In the genomic region with DNA sequence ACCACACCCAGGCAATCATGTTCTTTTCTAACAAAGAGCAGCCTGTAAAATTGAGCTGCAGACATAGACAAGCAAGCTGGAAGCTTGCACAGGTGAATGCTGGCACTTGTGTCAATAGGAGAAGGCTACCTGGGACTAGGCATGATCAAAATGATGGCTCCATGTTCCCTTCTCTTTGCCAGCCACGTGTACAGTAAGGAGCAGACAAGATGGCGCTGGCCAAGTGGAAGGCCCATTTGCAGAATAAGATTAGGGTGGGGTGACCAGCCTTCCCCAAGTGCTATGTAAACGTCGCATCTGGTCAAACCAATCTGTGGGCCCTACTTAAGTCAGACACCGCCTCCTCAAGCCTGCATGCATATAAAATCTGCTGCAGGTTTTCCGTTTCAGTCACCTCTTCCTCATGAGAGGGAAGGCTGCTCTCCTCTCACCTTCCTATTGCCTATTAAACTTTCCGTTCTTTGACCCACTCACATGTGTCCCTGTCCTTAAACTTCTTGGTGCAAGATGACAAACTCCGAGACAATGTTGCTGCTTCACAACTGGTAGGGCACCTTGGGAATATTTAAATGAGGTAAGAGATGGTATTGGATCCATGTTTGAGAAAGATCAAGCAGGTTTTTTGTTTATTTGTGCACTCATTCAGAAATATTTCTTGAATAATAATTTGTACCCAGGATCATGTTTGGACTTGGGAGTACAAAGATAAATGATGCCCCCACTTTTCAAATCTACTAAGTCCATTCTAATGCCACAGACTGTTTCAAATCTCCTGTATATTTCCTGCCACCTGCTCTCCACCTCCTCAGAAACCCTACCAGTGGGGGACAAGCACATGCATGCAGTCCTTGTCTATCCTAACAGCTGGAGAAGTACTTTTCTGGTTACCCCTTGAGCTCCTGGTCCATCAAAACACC, we compare ENCODE assay signal across 1 cellular context.
A peak's percentile ranks its signal among the peaks of the same experiment; 100 is the strongest.
TF ChIP-seq lines count a peak whose summit lies in the region.

No MANE protein-coding gene starts in this region.

TF ChIP-seq in K562, 482 proteins besides CTCF, POLR2A, EP300 and RAD21 (continued from another document and continues in another):
- TF ChIP-seq ZNF134 (CRISPR knock-in tag; conservative IDR thresholded peaks at IDR 0.05) (peak; percentile 59; the same call in 1 of the 2 replicates), ZNF75A (CRISPR knock-in tag; IDR thresholded peaks at IDR 0.05) (peak; percentile 82), MAZ (CRISPR knock-in tag; conservative IDR thresholded peaks at IDR 0.05 in 1 of 2, IDR thresholded peaks at IDR 0.05 in 1 of 2) (peak in 1 of 2 experiments; percentile 86; a peak in 3 of 4 replicates), ZNF165 (CRISPR knock-in tag; IDR thresholded peaks at IDR 0.05; ENCODE audit: borderline replicate concordance) (peak; percentile 90), ESRRA (IDR thresholded peaks at IDR 0.05; ENCODE audit: borderline replicate concordance, low read depth) (peak; percentile 25; the same call in 1 of the 2 replicates), RCOR1 (IDR thresholded peaks at IDR 0.05; ENCODE audit: borderline replicate concordance in 1 of 2, low read depth in 2 of 2, low read length in 2 of 2) (0 out of 4 replicates have a peak, but pooled peaks of 1 of the 2 experiments have one; percentile 36), CREM (IDR thresholded peaks at IDR 0.05; ENCODE audit: low read depth) (peak; percentile 55; the same call in 1 of the 2 replicates), MEF2D (tag; conservative IDR thresholded peaks at IDR 0.05; ENCODE audit: low read depth) (peak; percentile 85), NR2C1 (IDR thresholded peaks at IDR 0.05) (no peak), NR2C1 (tag; IDR thresholded peaks at IDR 0.05) (peak; percentile 80), CHD4 (IDR thresholded peaks at IDR 0.05; ENCODE audit: insufficient read depth, insufficient replicate concordance, low read depth, low read length, poor library complexity, severe bottlenecking) (no peak), MECOM (CRISPR knock-in tag; IDR thresholded peaks at IDR 0.05) (peak; percentile 92), TAF9B (IDR thresholded peaks at IDR 0.05; ENCODE audit: partially characterized antibody) (peak; percentile 80), DIDO1 (tag; IDR thresholded peaks at IDR 0.05; ENCODE audit: low read depth) (no peak), E2F3 (CRISPR knock-in tag; IDR thresholded peaks at IDR 0.05) (peak; percentile 87), CTBP1 (IDR thresholded peaks at IDR 0.05; ENCODE audit: borderline replicate concordance) (peak; percentile 20; the same call in 1 of the 2 replicates), POLR3G (IDR thresholded peaks at IDR 0.05; ENCODE audit: extremely low read depth, insufficient read length, insufficient replicate concordance) (no peak), FOXP1 (CRISPR knock-in tag; IDR thresholded peaks at IDR 0.05) (no peak), GTF2A2 (tag; IDR thresholded peaks at IDR 0.05) (peak; percentile 45), ZNF668 (CRISPR knock-in tag; IDR thresholded peaks at IDR 0.05) (peak; percentile 94), YY1 (IDR thresholded peaks at IDR 0.05; ENCODE audit: borderline replicate concordance in 1 of 3, control insufficient read depth in 1 of 3, extremely low read depth in 1 of 3, insufficient read depth in 3 of 3, insufficient read length in 1 of 3, insufficient replicate concordance in 2 of 3, low read depth in 1 of 3, low read length in 2 of 3) (peak; percentile 69 to 95 (median 87)), ZNF584 (CRISPR knock-in tag; IDR thresholded peaks at IDR 0.05; ENCODE audit: low read depth) (peak; percentile 75), TCF7L2 (IDR thresholded peaks at IDR 0.05; ENCODE audit: low read depth, low read length) (no peak), ZNF3 (CRISPR knock-in tag; IDR thresholded peaks at IDR 0.05) (peak; percentile 8; the same call in 1 of the 2 replicates), KAT7 (CRISPR knock-in tag; IDR thresholded peaks at IDR 0.05; ENCODE audit: borderline replicate concordance) (peak; percentile 85; the same call in 1 of the 2 replicates), ZKSCAN8 (CRISPR knock-in tag; IDR thresholded peaks at IDR 0.05) (peak; percentile 54; the same call in 1 of the 2 replicates), ZNF583 (CRISPR knock-in tag; IDR thresholded peaks at IDR 0.05) (peak; percentile 96), EP400 (IDR thresholded peaks at IDR 0.05) (peak; percentile 99), RBM15 (IDR thresholded peaks at IDR 0.05; ENCODE audit: insufficient read depth, low read length) (no peak), POLR2AphosphoS5 (IDR thresholded peaks at IDR 0.05; ENCODE audit: control insufficient read depth, insufficient read depth, low read depth, low read length) (peak; percentile 99), HOXB6 (CRISPR knock-in tag; IDR thresholded peaks at IDR 0.05; ENCODE audit: borderline replicate concordance) (no peak), ZBED1 (IDR thresholded peaks at IDR 0.05) (peak; percentile 76; the same call in 1 of the 2 replicates), HNRNPLL (IDR thresholded peaks at IDR 0.05; ENCODE audit: low read depth, low read length, poor library complexity, severe bottlenecking) (no peak), ERF (CRISPR knock-in tag; IDR thresholded peaks at IDR 0.05) (peak; percentile 90), CHCHD3 (CRISPR knock-in tag; IDR thresholded peaks at IDR 0.05) (peak; percentile 89; the same call in 1 of the 2 replicates), ZNF561 (CRISPR knock-in tag; conservative IDR thresholded peaks at IDR 0.05) (peak; percentile 70; the same call in 1 of the 2 replicates), SMARCC2 (IDR thresholded peaks at IDR 0.05; ENCODE audit: low read depth) (no peak), TBP (optimal IDR thresholded peaks at IDR 0.05; ENCODE audit: low read depth, low read length) (peak; percentile 98), PML (IDR thresholded peaks at IDR 0.05; ENCODE audit: low read length) (peak; percentile 97)
- TF ChIP-seq, protein P1, sequence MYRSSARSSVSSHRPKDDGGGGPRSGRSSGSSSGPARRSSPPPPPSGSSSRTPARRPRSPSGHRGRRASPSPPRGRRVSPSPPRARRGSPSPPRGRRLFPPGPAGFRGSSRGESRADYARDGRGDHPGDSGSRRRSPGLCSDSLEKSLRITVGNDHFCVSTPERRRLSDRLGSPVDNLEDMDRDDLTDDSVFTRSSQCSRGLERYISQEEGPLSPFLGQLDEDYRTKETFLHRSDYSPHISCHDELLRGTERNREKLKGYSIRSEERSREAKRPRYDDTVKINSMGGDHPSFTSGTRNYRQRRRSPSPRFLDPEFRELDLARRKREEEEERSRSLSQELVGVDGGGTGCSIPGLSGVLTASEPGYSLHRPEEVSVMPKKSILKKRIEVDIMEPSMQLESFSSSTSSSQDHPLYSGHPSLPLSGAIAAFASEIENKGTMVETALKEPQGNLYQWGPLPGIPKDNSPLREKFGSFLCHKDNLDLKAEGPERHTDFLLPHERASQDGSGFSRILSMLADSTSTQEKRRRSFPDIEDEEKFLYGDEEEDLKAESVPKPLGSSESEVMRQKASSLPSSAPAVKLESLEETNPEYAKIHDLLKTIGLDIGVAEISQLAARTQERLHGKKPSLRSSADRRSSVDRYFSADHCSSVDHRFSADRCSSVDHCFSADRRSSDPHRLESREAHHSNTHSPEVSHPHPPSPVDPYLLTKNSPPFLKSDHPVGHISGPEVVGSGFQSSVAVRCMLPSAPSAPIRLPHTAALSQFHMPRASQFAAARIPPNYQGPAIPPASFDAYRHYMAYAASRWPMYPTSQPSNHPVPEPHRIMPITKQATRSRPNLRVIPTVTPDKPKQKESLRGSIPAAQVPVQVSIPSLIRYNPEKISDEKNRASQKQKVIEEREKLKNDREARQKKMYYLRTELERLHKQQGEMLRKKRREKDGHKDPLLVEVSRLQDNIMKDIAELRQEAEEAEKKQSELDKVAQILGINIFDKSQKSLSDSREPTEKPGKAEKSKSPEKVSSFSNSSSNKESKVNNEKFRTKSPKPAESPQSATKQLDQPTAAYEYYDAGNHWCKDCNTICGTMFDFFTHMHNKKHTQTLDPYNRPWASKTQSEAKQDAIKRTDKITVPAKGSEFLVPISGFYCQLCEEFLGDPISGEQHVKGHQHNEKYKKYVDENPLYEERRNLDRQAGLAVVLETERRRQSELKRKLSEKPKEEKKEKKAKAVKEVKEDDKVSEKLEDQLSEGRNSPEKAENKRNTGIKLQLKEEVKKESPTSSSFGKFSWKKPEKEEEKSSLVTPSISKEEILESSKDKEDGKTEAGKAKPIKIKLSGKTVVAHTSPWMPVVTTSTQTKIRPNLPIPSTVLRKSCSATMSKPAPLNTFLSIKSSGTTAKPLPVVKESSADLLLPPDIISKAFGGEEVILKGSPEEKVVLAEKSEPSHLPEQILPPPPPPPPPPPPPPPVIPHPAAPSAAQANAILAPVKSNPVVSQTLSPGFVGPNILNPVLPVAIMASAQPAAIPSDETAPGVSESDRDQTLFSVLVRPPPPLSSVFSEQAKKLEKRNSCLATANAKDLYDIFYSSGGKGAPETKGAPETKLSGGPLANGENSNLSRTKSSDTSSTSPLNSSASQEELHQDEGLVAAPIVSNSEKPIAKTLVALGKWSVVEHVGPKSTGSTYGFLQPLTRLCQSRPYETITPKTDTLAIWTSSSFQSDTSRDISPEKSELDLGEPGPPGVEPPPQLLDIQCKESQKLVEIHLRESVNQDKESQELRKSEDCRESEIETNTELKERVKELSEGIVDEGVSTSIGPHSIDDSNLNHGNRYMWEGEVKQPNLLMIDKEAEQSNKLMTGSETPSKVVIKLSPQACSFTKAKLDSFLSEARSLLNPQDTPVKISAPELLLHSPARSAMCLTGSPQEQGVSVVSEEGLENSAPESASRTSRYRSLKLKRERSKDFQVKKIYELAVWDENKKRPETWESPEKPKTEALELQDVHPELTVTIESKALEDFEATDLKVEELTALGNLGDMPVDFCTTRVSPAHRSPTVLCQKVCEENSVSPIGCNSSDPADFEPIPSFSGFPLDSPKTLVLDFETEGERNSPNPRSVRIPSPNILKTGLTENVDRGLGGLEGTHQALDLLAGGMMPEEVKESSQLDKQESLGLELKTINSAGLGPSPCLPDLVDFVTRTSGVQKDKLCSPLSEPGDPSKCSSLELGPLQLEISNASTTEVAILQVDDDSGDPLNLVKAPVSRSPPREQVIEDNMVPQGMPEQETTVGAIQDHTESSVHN (IDR thresholded peaks at IDR 0.05; ENCODE audit: borderline replicate concordance in 1 of 2, low read depth in 1 of 2): 0 out of 4 replicates have a peak, but pooled peaks of 1 of the 2 experiments have one; percentile 14
- TF ChIP-seq, protein P2, sequence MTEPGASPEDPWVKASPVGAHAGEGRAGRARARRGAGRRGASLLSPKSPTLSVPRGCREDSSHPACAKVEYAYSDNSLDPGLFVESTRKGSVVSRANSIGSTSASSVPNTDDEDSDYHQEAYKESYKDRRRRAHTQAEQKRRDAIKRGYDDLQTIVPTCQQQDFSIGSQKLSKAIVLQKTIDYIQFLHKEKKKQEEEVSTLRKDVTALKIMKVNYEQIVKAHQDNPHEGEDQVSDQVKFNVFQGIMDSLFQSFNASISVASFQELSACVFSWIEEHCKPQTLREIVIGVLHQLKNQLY (CRISPR knock-in tag; conservative IDR thresholded peaks at IDR 0.05): no peak
- TF ChIP-seq, protein P3, sequence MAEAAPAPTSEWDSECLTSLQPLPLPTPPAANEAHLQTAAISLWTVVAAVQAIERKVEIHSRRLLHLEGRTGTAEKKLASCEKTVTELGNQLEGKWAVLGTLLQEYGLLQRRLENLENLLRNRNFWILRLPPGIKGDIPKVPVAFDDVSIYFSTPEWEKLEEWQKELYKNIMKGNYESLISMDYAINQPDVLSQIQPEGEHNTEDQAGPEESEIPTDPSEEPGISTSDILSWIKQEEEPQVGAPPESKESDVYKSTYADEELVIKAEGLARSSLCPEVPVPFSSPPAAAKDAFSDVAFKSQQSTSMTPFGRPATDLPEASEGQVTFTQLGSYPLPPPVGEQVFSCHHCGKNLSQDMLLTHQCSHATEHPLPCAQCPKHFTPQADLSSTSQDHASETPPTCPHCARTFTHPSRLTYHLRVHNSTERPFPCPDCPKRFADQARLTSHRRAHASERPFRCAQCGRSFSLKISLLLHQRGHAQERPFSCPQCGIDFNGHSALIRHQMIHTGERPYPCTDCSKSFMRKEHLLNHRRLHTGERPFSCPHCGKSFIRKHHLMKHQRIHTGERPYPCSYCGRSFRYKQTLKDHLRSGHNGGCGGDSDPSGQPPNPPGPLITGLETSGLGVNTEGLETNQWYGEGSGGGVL (CRISPR knock-in tag; IDR thresholded peaks at IDR 0.05): peak; percentile 47; the same call in 1 of the 2 replicates
- TF ChIP-seq, protein P4, sequence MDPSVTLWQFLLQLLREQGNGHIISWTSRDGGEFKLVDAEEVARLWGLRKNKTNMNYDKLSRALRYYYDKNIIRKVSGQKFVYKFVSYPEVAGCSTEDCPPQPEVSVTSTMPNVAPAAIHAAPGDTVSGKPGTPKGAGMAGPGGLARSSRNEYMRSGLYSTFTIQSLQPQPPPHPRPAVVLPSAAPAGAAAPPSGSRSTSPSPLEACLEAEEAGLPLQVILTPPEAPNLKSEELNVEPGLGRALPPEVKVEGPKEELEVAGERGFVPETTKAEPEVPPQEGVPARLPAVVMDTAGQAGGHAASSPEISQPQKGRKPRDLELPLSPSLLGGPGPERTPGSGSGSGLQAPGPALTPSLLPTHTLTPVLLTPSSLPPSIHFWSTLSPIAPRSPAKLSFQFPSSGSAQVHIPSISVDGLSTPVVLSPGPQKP (CRISPR knock-in tag; IDR thresholded peaks at IDR 0.05): no peak
- TF ChIP-seq, protein P5, sequence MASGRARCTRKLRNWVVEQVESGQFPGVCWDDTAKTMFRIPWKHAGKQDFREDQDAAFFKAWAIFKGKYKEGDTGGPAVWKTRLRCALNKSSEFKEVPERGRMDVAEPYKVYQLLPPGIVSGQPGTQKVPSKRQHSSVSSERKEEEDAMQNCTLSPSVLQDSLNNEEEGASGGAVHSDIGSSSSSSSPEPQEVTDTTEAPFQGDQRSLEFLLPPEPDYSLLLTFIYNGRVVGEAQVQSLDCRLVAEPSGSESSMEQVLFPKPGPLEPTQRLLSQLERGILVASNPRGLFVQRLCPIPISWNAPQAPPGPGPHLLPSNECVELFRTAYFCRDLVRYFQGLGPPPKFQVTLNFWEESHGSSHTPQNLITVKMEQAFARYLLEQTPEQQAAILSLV (tag; IDR thresholded peaks at IDR 0.05): peak; percentile 45
- TF ChIP-seq, protein P6, sequence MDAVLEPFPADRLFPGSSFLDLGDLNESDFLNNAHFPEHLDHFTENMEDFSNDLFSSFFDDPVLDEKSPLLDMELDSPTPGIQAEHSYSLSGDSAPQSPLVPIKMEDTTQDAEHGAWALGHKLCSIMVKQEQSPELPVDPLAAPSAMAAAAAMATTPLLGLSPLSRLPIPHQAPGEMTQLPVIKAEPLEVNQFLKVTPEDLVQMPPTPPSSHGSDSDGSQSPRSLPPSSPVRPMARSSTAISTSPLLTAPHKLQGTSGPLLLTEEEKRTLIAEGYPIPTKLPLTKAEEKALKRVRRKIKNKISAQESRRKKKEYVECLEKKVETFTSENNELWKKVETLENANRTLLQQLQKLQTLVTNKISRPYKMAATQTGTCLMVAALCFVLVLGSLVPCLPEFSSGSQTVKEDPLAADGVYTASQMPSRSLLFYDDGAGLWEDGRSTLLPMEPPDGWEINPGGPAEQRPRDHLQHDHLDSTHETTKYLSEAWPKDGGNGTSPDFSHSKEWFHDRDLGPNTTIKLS (IDR thresholded peaks at IDR 0.05; ENCODE audit: borderline replicate concordance, low read depth): peak; percentile 98
- TF ChIP-seq, protein P7, sequence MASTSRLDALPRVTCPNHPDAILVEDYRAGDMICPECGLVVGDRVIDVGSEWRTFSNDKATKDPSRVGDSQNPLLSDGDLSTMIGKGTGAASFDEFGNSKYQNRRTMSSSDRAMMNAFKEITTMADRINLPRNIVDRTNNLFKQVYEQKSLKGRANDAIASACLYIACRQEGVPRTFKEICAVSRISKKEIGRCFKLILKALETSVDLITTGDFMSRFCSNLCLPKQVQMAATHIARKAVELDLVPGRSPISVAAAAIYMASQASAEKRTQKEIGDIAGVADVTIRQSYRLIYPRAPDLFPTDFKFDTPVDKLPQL (IDR thresholded peaks at IDR 0.05; ENCODE audit: extremely low read depth, insufficient read length): peak; percentile 80
